17 cellular contexts compared by ENCODE assay signal in genomic region chr20:32678948-32679347, GRCh38. TPM values are rescaled to one million over a fixed set of nuclear protein-coding genes. Genes with fewer than 3 reads are reported as not detected.
DNase-seq lines count a peak whose midpoint lies in the region; FAIRE-seq and TF ChIP-seq lines count a peak whose summit lies in the region.
"Had no signal": no experiment of that assay in that cellular context is flagged by ENCODE, and none has a peak within 500 bp of the region (broad histone marks: within the 10 kb centered on the region; RNA-seq: fewer than 3 reads in every experiment).

No MANE protein-coding gene starts in this region.

- no peak overlapping the region for H3K18ac ChIP-seq in H1 (ENCODE audit: extremely low read depth, low read length)
- no peak overlapping the region for H3K18ac ChIP-seq in mesenchymal stem cell (ENCODE audit: low read depth in 1 of 2, low read length in 2 of 2)

- H3K4me1 Mint-ChIP-seq in activated T-cell treated with anti-CD3 and anti-CD28 coated beads, Interleukin-2, amount 50 U/mL, for 24 hours (ENCODE audit: low read depth): peaks cover 15% of the 10 kb centered on the region
- H3K4me1 Mint-ChIP-seq in osteocyte (ENCODE audit: unreplicated experiment): peaks cover 21% of the 10 kb centered on the region
- peaks cover 50% of the 10 kb centered on the region for H3K4me1 Mint-ChIP-seq in Caco-2 (ENCODE audit: low read depth, unreplicated experiment)

- 0 out of 2 replicates have a peak overlapping the region, but pooled peaks have one; percentile 72 for H2BK20ac ChIP-seq in H1 (ENCODE audit: low read length)

- no peak for TF ChIP-seq RAD21 in H1 (IDR thresholded peaks at IDR 0.05 in 1 of 2, conservative IDR thresholded peaks at IDR 0.05 in 1 of 2; ENCODE audit: low read depth in 2 of 2, low read length in 2 of 2)

- H2BK12ac ChIP-seq in H1 (ENCODE audit: low read depth, low read length) (peak overlapping the region; percentile 68; the same call in 1 of the 2 replicates), mesenchymal stem cell (ENCODE audit: low read length in 2 of 2) (no peak overlapping the region)

- no peak overlapping the region for H4K5ac ChIP-seq in H1 (ENCODE audit: insufficient read length, low read depth, low read length)

- H3K23me2 ChIP-seq in H1 (ENCODE audit: low read depth, low read length): no peaks in the 10 kb centered on the region

- no peak overlapping the region for H3K4me3 Mint-ChIP-seq in activated T-cell treated with anti-CD3 and anti-CD28 coated beads, Interleukin-2, amount 50 U/mL, for 24 hours
- H3K4me3 Mint-ChIP-seq in osteocyte (ENCODE audit: unreplicated experiment) (no peak overlapping the region), Caco-2 (ENCODE audit: unreplicated experiment) (no peak overlapping the region)
- H3K4me3 Mint-ChIP-seq: CD14-positive monocyte; effector memory CD8-positive, alpha-beta T cell; HFFc6; stimulated activated naive CD8-positive, alpha-beta T cell treated with anti-CD3 and anti-CD28 coated beads, Interleukin-15, Interleukin-2, amounts not matched to agents 100 ng/mL and 50 ng/mL, for 24 hours; T-helper 2 cell treated with Interferon-gamma antibody and Interleukin-4, amounts not matched to agents 5 μg/mL and 100 μg/mL, for 36 hours had no signal

- no peak overlapping the region for H3K23ac ChIP-seq in H1 (ENCODE audit: insufficient read length)
- no peak overlapping the region for H3K23ac ChIP-seq in mesenchymal stem cell (ENCODE audit: low read length in 2 of 2)

- H4K8ac ChIP-seq in H1 (ENCODE audit: extremely low read depth, insufficient read depth, low read length) (no peak overlapping the region), mesenchymal stem cell (ENCODE audit: low read length) (no peak overlapping the region)

- no peak overlapping the region for H3K4ac ChIP-seq in H1 (replicated peaks; ENCODE audit: insufficient read length, low read depth, low read length)
- no peak overlapping the region for H3K4ac ChIP-seq in mesenchymal stem cell (ENCODE audit: low read depth in 1 of 2, low read length in 2 of 2)

- H3K14ac ChIP-seq in H1 (ENCODE audit: insufficient read length) (no peak overlapping the region), mesenchymal stem cell (ENCODE audit: low read length in 2 of 2) (peak overlapping the region in 1 of 2 experiments; percentile 66)

- H3K9ac ChIP-seq in BLaER1 (no peak overlapping the region), H1 (replicated peaks in 1 of 4; ENCODE audit: extremely low read depth in 1 of 4, low read depth in 3 of 4, low read length in 3 of 4) (no peak overlapping the region), mesenchymal stem cell (ENCODE audit: low read length) (peak overlapping the region; percentile 6)

- no peaks in the 10 kb centered on the region for H3K36me3 Mint-ChIP-seq in activated T-cell treated with anti-CD3 and anti-CD28 coated beads, Interleukin-2, amount 50 U/mL, for 24 hours (ENCODE audit: low read depth)
- H3K36me3 Mint-ChIP-seq in osteocyte (ENCODE audit: unreplicated experiment): no peaks in the 10 kb centered on the region
- no peaks in the 10 kb centered on the region for H3K36me3 Mint-ChIP-seq in Caco-2 (ENCODE audit: insufficient read depth, unreplicated experiment)

- peaks cover 0 to 9% of the 10 kb centered on the region in 2 experiments; a peak in 1 of 4 replicates for H3K79me2 ChIP-seq in H1 (ENCODE audit: control insufficient read depth in 1 of 2, insufficient read depth in 2 of 2, low read length in 2 of 2)

- H3K56ac ChIP-seq in H1 (replicated peaks; ENCODE audit: insufficient read length, low read depth, low read length): no peak overlapping the region

- H3K79me1 ChIP-seq in H1 (ENCODE audit: low read depth, low read length) (no peaks in the 10 kb centered on the region), mesenchymal stem cell (replicated peaks; ENCODE audit: low read length, poor library complexity, severe bottlenecking) (no peaks in the 10 kb centered on the region)

- no peak overlapping the region for H2BK120ac ChIP-seq in H1 (replicated peaks; ENCODE audit: low read depth, low read length)
- no peak overlapping the region for H2BK120ac ChIP-seq in mesenchymal stem cell (ENCODE audit: low read depth, low read length)

- H2AK5ac ChIP-seq in H1 (ENCODE audit: low read depth, low read length): no peak overlapping the region
- H2AK5ac ChIP-seq in mesenchymal stem cell (ENCODE audit: low read length, severe bottlenecking): no peak overlapping the region

- H2BK5ac ChIP-seq in H1 (ENCODE audit: low read depth, low read length) (peak overlapping the region; percentile 75; the same call in 1 of the 2 replicates), mesenchymal stem cell (ENCODE audit: low read depth, low read length, poor library complexity, severe bottlenecking) (no peak overlapping the region)

- no peak for TF ChIP-seq EP300 in H1 (IDR thresholded peaks at IDR 0.05; ENCODE audit: borderline replicate concordance in 1 of 2, low read depth in 2 of 2, low read length in 2 of 2)

- H3K27ac ChIP-seq in BLaER1 (no peak overlapping the region; the same call in 1 of the 2 replicates), H1 (ENCODE audit: low read depth, low read length) (no peak overlapping the region), mesenchymal stem cell (ENCODE audit: low read length, poor library complexity, severe bottlenecking) (no peak overlapping the region), esophagus squamous epithelium (no peak overlapping the region)

- no peaks in the 10 kb centered on the region for H3K36me3 ChIP-seq in BLaER1
- no peaks in the 10 kb centered on the region for H3K36me3 ChIP-seq in H1 (ENCODE audit: control insufficient read depth in 2 of 4, insufficient read depth in 4 of 4, low read length in 3 of 4)
- H3K36me3 ChIP-seq in mesenchymal stem cell (ENCODE audit: control insufficient read depth in 1 of 2, insufficient read depth in 2 of 2, low read depth in 1 of 2, low read length in 2 of 2): no peaks in the 10 kb centered on the region
- H3K36me3 ChIP-seq in Caco-2 (ENCODE audit: control insufficient read depth, insufficient read depth, low read length): no peaks in the 10 kb centered on the region
- H3K36me3 ChIP-seq in esophagus squamous epithelium: no peaks in the 10 kb centered on the region

- H2AFZ ChIP-seq in H1 (ENCODE audit: low read length) (no peak overlapping the region), mesenchymal stem cell (ENCODE audit: low read depth, low read length) (no peak overlapping the region)

- H3K4me3 ChIP-seq in BLaER1 (no peak overlapping the region), H1 (ENCODE audit: extremely low read depth in 1 of 4, insufficient read depth in 2 of 4, low read depth in 3 of 4, low read length in 4 of 4) (no peak overlapping the region), mesenchymal stem cell (ENCODE audit: insufficient read depth in 1 of 2, low read depth in 1 of 2, low read length in 2 of 2) (no peak overlapping the region), Caco-2 (ENCODE audit: low read depth, low read length) (no peak overlapping the region), esophagus squamous epithelium (no peak overlapping the region)
- H3K4me3 ChIP-seq: K562 had no signal

- POLR2A ChIA-PET in H1 (lab: Charles Lee; ENCODE audit: partially characterized antibody) (interaction anchor here (1.4 kb wide), 1 partner anchor 91 kb away, joined by 4 read pairs; no protein-coding TSS in a partner anchor), Caco-2 (lab: Charles Lee) (no interaction called here)

- peak; percentile 84 for DNase-seq in M059J (ENCODE audit: low read depth)
- no peak for DNase-seq in H1 (ENCODE audit: low read depth in 1 of 2, low spot score in 2 of 2)
- DNase-seq in mesenchymal stem cell: no peak
- DNase-seq in activated T-cell treated with anti-CD3 and anti-CD28 coated beads, Interleukin-2, amount 50 U/mL, for 24 hours: no peak
- no peak for DNase-seq in osteocyte (ENCODE audit: extremely low spot score, unreplicated experiment)
- no peak for DNase-seq in Caco-2
- DNase-seq in esophagus squamous epithelium (lab: John Stamatoyannopoulos, UW): no peak
- DNase-seq: activated effector memory CD4-positive, alpha-beta T cell treated with Interleukin-2 at 50 U/mL for 16 hours; effector memory CD8-positive, alpha-beta T cell; GDM1; HFFc6 had no signal

- no peaks in the 10 kb centered on the region for H3K9me3 Mint-ChIP-seq in activated T-cell treated with anti-CD3 and anti-CD28 coated beads, Interleukin-2, amount 50 U/mL, for 24 hours
- H3K9me3 Mint-ChIP-seq in osteocyte (ENCODE audit: unreplicated experiment): no peaks in the 10 kb centered on the region
- no peaks in the 10 kb centered on the region for H3K9me3 Mint-ChIP-seq in Caco-2 (ENCODE audit: unreplicated experiment)
- H3K9me3 Mint-ChIP-seq: CD14-positive monocyte; effector memory CD8-positive, alpha-beta T cell; HFFc6; stimulated activated naive CD8-positive, alpha-beta T cell treated with anti-CD3 and anti-CD28 coated beads, Interleukin-15, Interleukin-2, amounts not matched to agents 100 ng/mL and 50 ng/mL, for 24 hours; T-helper 2 cell treated with Interferon-gamma antibody and Interleukin-4, amounts not matched to agents 5 μg/mL and 100 μg/mL, for 36 hours had no signal

- TF ChIP-seq CTCF in H1 (IDR thresholded peaks at IDR 0.05; ENCODE audit: control extremely low read depth in 1 of 3, insufficient read depth in 1 of 3, low read depth in 1 of 3, low read length in 3 of 3): no peak
- TF ChIP-seq CTCF in osteocyte (IDR thresholded peaks at IDR 0.05): no peak
- TF ChIP-seq CTCF in Caco-2 (IDR thresholded peaks at IDR 0.05; ENCODE audit: insufficient read depth in 1 of 2, low read depth in 1 of 2, low read length in 1 of 2, severe bottlenecking in 1 of 2, unreplicated experiment in 1 of 2): no peak
- TF ChIP-seq CTCF in esophagus squamous epithelium (IDR thresholded peaks at IDR 0.05): no peak

- H4K20me1 ChIP-seq in BLaER1 (no peaks in the 10 kb centered on the region), H1 (replicated peaks in 1 of 2; ENCODE audit: control insufficient read depth in 1 of 2, insufficient read depth in 2 of 2, low read length in 2 of 2) (no peaks in the 10 kb centered on the region)

- H2BK15ac ChIP-seq in H1 (ENCODE audit: low read length) (peak overlapping the region; percentile 97; the same call in 1 of the 2 replicates), mesenchymal stem cell (ENCODE audit: low read depth, poor library complexity, severe bottlenecking) (no peak overlapping the region)

- H3K4me2 ChIP-seq in BLaER1 (peak overlapping the region; percentile 87; the same call in 1 of the 2 replicates), H1 (ENCODE audit: insufficient read depth in 1 of 2, low read depth in 2 of 2, low read length in 2 of 2) (no peak overlapping the region), mesenchymal stem cell (ENCODE audit: low read length, poor library complexity, severe bottlenecking) (no peak overlapping the region)

- no TSS peak for BruUV-seq in Caco-2 (replicated peaks; lab: Mats Ljungman, UMichigan)

- H3K27ac Mint-ChIP-seq in activated T-cell treated with anti-CD3 and anti-CD28 coated beads, Interleukin-2, amount 50 U/mL, for 24 hours: no peak overlapping the region
- H3K27ac Mint-ChIP-seq in osteocyte (ENCODE audit: unreplicated experiment) (no peak overlapping the region), Caco-2 (ENCODE audit: unreplicated experiment) (no peak overlapping the region)
- H3K27ac Mint-ChIP-seq: HFFc6; stimulated activated naive CD8-positive, alpha-beta T cell treated with anti-CD3 and anti-CD28 coated beads, Interleukin-15, Interleukin-2, amounts not matched to agents 100 ng/mL and 50 ng/mL, for 24 hours; T-helper 2 cell treated with Interferon-gamma antibody and Interleukin-4, amounts not matched to agents 5 μg/mL and 100 μg/mL, for 36 hours had no signal

- H3K9me3 ChIP-seq in BLaER1 (no peaks in the 10 kb centered on the region), H1 (ENCODE audit: insufficient read depth in 2 of 2, low read depth in 1 of 2, low read length in 1 of 2) (no peaks in the 10 kb centered on the region), mesenchymal stem cell (ENCODE audit: control insufficient read depth, low read length) (no peaks in the 10 kb centered on the region), Caco-2 (no peaks in the 10 kb centered on the region), esophagus squamous epithelium (no peaks in the 10 kb centered on the region)

- 80% methylated on average over 6 of the region's 6 CpGs; no CpG with 5 or more reads in 1 of the 2 experiments for WGBS in H1 (ENCODE audit: extremely low coverage in 1 of 2, insufficient coverage in 1 of 2, insufficient read length in 1 of 2, insufficient replicate concordance in 2 of 2, low coverage in 1 of 2, low lambda C conversion rate in 2 of 2, missing lambda C conversion rate in 1 of 2), 2 experiments
- 91% methylated on average over 6 of the region's 6 CpGs for WGBS in mesenchymal stem cell
- 20 to 29% methylated on average over 5 of the region's 6 CpGs for WGBS in esophagus squamous epithelium, 2 donors

- intact Hi-C loops in Caco-2 (cut with micrococcal nuclease; ENCODE audit: unreplicated experiment): no loop called here
- intact Hi-C loops in esophagus squamous epithelium (cut with DNase I): no loop called here

- no peak for FAIRE-seq in H1 (lab: Jason Lieb, UNC)
- FAIRE-seq: K562 had no signal

- H3K4me1 ChIP-seq in BLaER1 (peaks cover 95% of the 10 kb centered on the region), H1 (replicated peaks in 1 of 4; ENCODE audit: control insufficient read depth in 3 of 4, insufficient read depth in 4 of 4, low read length in 3 of 4) (peaks cover 15 to 19% (median 17%) of the 10 kb centered on the region in 4 experiments), mesenchymal stem cell (ENCODE audit: control insufficient read depth, insufficient read depth, low read depth, low read length) (peaks cover 21% of the 10 kb centered on the region), Caco-2 (peaks cover 39% of the 10 kb centered on the region), esophagus squamous epithelium (peaks cover 8 to 38% (median 10%) of the 10 kb centered on the region in 3 donors)

- no peaks in the 10 kb centered on the region for H3K27me3 ChIP-seq in BLaER1
- H3K27me3 ChIP-seq in H1 (replicated peaks in 1 of 4; ENCODE audit: control insufficient read depth in 3 of 4, extremely low read depth in 1 of 4, insufficient read depth in 3 of 4, low read length in 3 of 4): no peaks in the 10 kb centered on the region
- no peaks in the 10 kb centered on the region for H3K27me3 ChIP-seq in mesenchymal stem cell (ENCODE audit: control insufficient read depth in 1 of 2, insufficient read depth in 1 of 2, low read length in 2 of 2)
- H3K27me3 ChIP-seq in Caco-2 (replicated peaks; ENCODE audit: control insufficient read depth, insufficient read depth, low read length): no peaks in the 10 kb centered on the region
- H3K27me3 ChIP-seq in esophagus squamous epithelium: no peaks in the 10 kb centered on the region

- no peaks in the 10 kb centered on the region for H3K27me3 Mint-ChIP-seq in activated T-cell treated with anti-CD3 and anti-CD28 coated beads, Interleukin-2, amount 50 U/mL, for 24 hours
- H3K27me3 Mint-ChIP-seq in osteocyte (ENCODE audit: unreplicated experiment) (no peaks in the 10 kb centered on the region), Caco-2 (ENCODE audit: insufficient read depth, unreplicated experiment) (no peaks in the 10 kb centered on the region)
- H3K27me3 Mint-ChIP-seq: effector memory CD8-positive, alpha-beta T cell; stimulated activated naive CD8-positive, alpha-beta T cell treated with anti-CD3 and anti-CD28 coated beads, Interleukin-15, Interleukin-2, amounts not matched to agents 100 ng/mL and 50 ng/mL, for 24 hours had no signal

- CTCF ChIA-PET in H1 (lab: Charles Lee; ENCODE audit: partially characterized antibody): interaction anchor here (1.4 to 11.9 kb wide), 2 partner anchors 13 to 98 kb away, joined by 4 to 221 read pairs; no protein-coding TSS in a partner anchor
- CTCF ChIA-PET in Caco-2 (lab: Charles Lee): interaction anchor here (8.1 kb wide), 1 partner anchor 99 kb away, joined by 56 read pairs; no protein-coding TSS in a partner anchor

- no peak overlapping the region for H4K91ac ChIP-seq in H1 (replicated peaks; ENCODE audit: insufficient read length, low read length)
- no peak overlapping the region for H4K91ac ChIP-seq in mesenchymal stem cell (ENCODE audit: low read length)

- TF ChIP-seq POLR2A in H1 (IDR thresholded peaks at IDR 0.05; ENCODE audit: control extremely low read depth in 1 of 2, low read depth in 2 of 2, low read length in 2 of 2): no peak
- no peak for TF ChIP-seq POLR2A in esophagus squamous epithelium (IDR thresholded peaks at IDR 0.05)

RNA-seq across cellular contexts. Expression of gene C20orf203, which starts 5.2 kb away (rescaled TPM):
- not detected in 2 replicates for total RNA-seq in M059J (2014; rRNA removed; shearing (Covaris generic))
- not detected in 2 replicates for total RNA-seq in H1 (2021; fragmentation: NEBNext Ultra II Directional; extraction: Animal tissue kit (Norgen Biotek cat#: 25700))
- polyA plus RNA-seq in H1 (2011; rRNA removed): 0.03 and 0.08 TPM in 2 replicates
- 0.06 TPM for polyA plus RNA-seq in H1 (2011; cell fraction: cytosol; rRNA removed)
- 0.26 TPM for polyA plus RNA-seq in H1 (2011; cell fraction: nucleus; rRNA removed)
- 0.06 to 0.12 TPM in 2 of 4 replicates, not detected in the others for polyA plus RNA-seq in H1 (2012, experiment 1 of 2)
- not detected for polyA plus RNA-seq in H1 (2012, experiment 2 of 2)
- polyA plus RNA-seq in H1 (2013, experiment 1 of 2): 0.08 TPM
- 0.02 TPM for polyA plus RNA-seq in H1 (2013, experiment 2 of 2)
- polyA minus RNA-seq in H1 (2011; rRNA and poly(A)+ RNA removed): 0.06 and 0.22 TPM in 2 replicates
- not detected for polyA minus RNA-seq in H1 (2011; cell fraction: cytosol; rRNA and poly(A)+ RNA removed)
- polyA minus RNA-seq in H1 (2011; cell fraction: nucleus; rRNA and poly(A)+ RNA removed): 0.40 TPM
- not detected for polyA plus RNA-seq in mesenchymal stem cell (2013, experiment 1 of 2)
- not detected for polyA plus RNA-seq in mesenchymal stem cell (2013, experiment 2 of 2)
- total RNA-seq in osteocyte (not detected in 2 replicates), Caco-2 (2022) (not detected in 2 replicates), esophagus squamous epithelium (not detected)
- total RNA-seq: HFFc6, renal cortical epithelial cell had no signal
- polyA plus RNA-seq: CD14-positive monocyte had no signal
